ENCODE assay signal across 8 cellular contexts in the genomic region with DNA sequence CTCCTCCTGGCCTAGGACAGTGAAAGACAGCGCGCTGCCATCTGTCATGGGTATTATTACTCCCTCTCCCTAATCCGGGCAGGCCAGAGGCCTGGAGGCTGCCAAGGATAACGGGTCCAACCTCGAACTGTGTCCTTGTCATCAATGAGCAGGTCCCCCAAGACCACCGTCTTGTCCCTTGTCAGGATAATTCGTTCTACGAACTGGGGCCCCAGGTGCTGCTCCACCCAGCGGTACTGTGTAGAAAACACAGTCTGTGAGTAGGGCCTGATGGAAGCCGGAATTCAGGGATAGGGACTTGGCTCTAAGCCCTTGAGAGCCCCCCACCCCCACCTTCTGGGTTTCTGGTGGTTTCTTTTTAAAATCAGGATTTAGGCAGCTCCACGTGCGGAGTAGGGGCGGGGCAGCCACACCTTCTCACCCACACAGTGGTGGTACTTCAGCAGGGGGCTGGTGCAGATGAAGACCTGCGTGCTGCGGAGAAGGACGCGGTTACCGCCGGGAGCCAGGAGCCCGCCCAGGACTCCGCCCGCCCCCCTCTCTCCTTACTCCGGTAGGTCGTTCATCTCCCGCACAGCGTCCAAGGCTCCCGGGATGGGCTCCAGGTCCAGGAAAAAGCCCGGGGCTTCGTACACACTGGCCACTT. TPM values are rescaled to one million over a fixed set of nuclear protein-coding genes. Genes with fewer than 3 reads are reported as not detected.
DNase-seq lines count a peak whose midpoint lies in the region; ATAC-seq lines count a peak whose summit lies in the region.

No MANE protein-coding gene starts in this region.

- H3K23ac ChIP-seq in mesenchymal stem cell (ENCODE audit: low read length in 2 of 2), result no peak overlapping the region

- peaks cover 9% of the 10 kb centered on the region for H3K79me1 ChIP-seq in mesenchymal stem cell (replicated peaks; ENCODE audit: low read length, poor library complexity, severe bottlenecking)

- 12% methylated on average over 25 of the region's 29 CpGs for whole genome bisulfite sequencing in mesenchymal stem cell

- DNase-seq in D341Med (ENCODE audit: low spot score), result peak; percentile 81
- DNase-seq in H7, result peak; percentile 92
- DNase-seq in NCI-H226, result peak; percentile 67
- peak; percentile 54 to 59 for DNase-seq in activated CD4-positive, alpha-beta T cell treated with anti-CD3 and anti-CD28 coated beads, Interleukin-2, amount 50 U/mL, for 48 hours
- DNase-seq in effector CD8-positive, alpha-beta T cell (lab: John Stamatoyannopoulos, UW), result peak; percentile 20
- peak; percentile 81 for DNase-seq in mesenchymal stem cell
- peak; percentile 18 to 58 (median 38) for DNase-seq in stimulated activated naive CD4-positive, alpha-beta T cell (lab: John Stamatoyannopoulos, UW)

- H3K9ac ChIP-seq in mesenchymal stem cell (ENCODE audit: low read length), result peak overlapping the region; percentile 95

- no peak overlapping the region for H2BK5ac ChIP-seq in mesenchymal stem cell (ENCODE audit: low read depth, low read length, poor library complexity, severe bottlenecking)

- peak overlapping the region; percentile 65 for H2BK120ac ChIP-seq in mesenchymal stem cell (ENCODE audit: low read depth, low read length)

- peak overlapping the region; percentile 67 for H4K8ac ChIP-seq in mesenchymal stem cell (ENCODE audit: low read length)

- peak overlapping the region; percentile 79 for H3K27ac ChIP-seq in mesenchymal stem cell (ENCODE audit: low read length, poor library complexity, severe bottlenecking)

- no peak overlapping the region for H2BK15ac ChIP-seq in mesenchymal stem cell (ENCODE audit: low read depth, poor library complexity, severe bottlenecking)

- no peak overlapping the region for H2AFZ ChIP-seq in mesenchymal stem cell (ENCODE audit: low read depth, low read length)

- no peak overlapping the region for H2BK12ac ChIP-seq in mesenchymal stem cell (ENCODE audit: low read length in 2 of 2)

- ATAC-seq in HG03159 (IDR thresholded peaks at IDR 0.05; ENCODE audit: unreplicated experiment), result no peak

- peak overlapping the region; percentile 85 to 94 for H3K18ac ChIP-seq in mesenchymal stem cell (ENCODE audit: low read depth in 1 of 2, low read length in 2 of 2)

- no peaks in the 10 kb centered on the region for H3K27me3 ChIP-seq in H7 (ENCODE audit: control insufficient read depth, insufficient read depth, low read length)
- no peaks in the 10 kb centered on the region for H3K27me3 ChIP-seq in mesenchymal stem cell (ENCODE audit: control insufficient read depth in 1 of 2, insufficient read depth in 1 of 2, low read length in 2 of 2)

- peak overlapping the region; percentile 35 for H4K91ac ChIP-seq in mesenchymal stem cell (ENCODE audit: low read length)

- H3K36me3 ChIP-seq in H7 (replicated peaks; ENCODE audit: control insufficient read depth, insufficient read depth, low read length) (peaks cover 14% of the 10 kb centered on the region), mesenchymal stem cell (ENCODE audit: control insufficient read depth in 1 of 2, insufficient read depth in 2 of 2, low read depth in 1 of 2, low read length in 2 of 2) (peaks cover 30 to 32% of the 10 kb centered on the region in 2 experiments)

- no peak overlapping the region for H3K14ac ChIP-seq in mesenchymal stem cell (ENCODE audit: low read length in 2 of 2)

- H3K9me3 ChIP-seq in mesenchymal stem cell (ENCODE audit: control insufficient read depth, low read length), result no peaks in the 10 kb centered on the region

- peak overlapping the region; percentile 7 for H2AK5ac ChIP-seq in mesenchymal stem cell (ENCODE audit: low read length, severe bottlenecking)

- H3K4me3 ChIP-seq in H7 (ENCODE audit: insufficient read depth, low read depth, low read length) (peak overlapping the region; percentile 80), mesenchymal stem cell (ENCODE audit: insufficient read depth in 1 of 2, low read depth in 1 of 2, low read length in 2 of 2) (peak overlapping the region; percentile 67 to 82)

- peaks cover 12% of the 10 kb centered on the region for H3K4me1 ChIP-seq in mesenchymal stem cell (ENCODE audit: control insufficient read depth, insufficient read depth, low read depth, low read length)

- peak overlapping the region; percentile 20 to 95 for H3K4ac ChIP-seq in mesenchymal stem cell (ENCODE audit: low read depth in 1 of 2, low read length in 2 of 2)

- peak overlapping the region; percentile 83 for H3K4me2 ChIP-seq in mesenchymal stem cell (ENCODE audit: low read length, poor library complexity, severe bottlenecking)

RNA-seq across cellular contexts. Expression of a gene that starts 0.8 kb away (rescaled TPM):
- total RNA-seq in H7 (2014; rRNA removed; shearing (Covaris generic)), result 106 and 118 TPM in 2 replicates
- 52.5 TPM for polyA plus RNA-seq in mesenchymal stem cell (2013, experiment 1 of 2)
- 56.2 TPM for polyA plus RNA-seq in mesenchymal stem cell (2013, experiment 2 of 2)

RNA-seq across cellular contexts. Expression of a gene that starts 21.0 kb away (rescaled TPM):
- 6.2 and 9.5 TPM in 2 replicates for total RNA-seq in H7 (2014; rRNA removed; shearing (Covaris generic))
- polyA plus RNA-seq in mesenchymal stem cell (2013, experiment 1 of 2), result 6.8 TPM
- 6.8 TPM for polyA plus RNA-seq in mesenchymal stem cell (2013, experiment 2 of 2)

RNA-seq across cellular contexts. Expression of a gene that starts 23.6 kb away (rescaled TPM):
- 410 and 454 TPM in 2 replicates for total RNA-seq in H7 (2014; rRNA removed; shearing (Covaris generic))
- polyA plus RNA-seq in mesenchymal stem cell (2013, experiment 1 of 2), result 284 TPM
- 299 TPM for polyA plus RNA-seq in mesenchymal stem cell (2013, experiment 2 of 2)

RNA-seq across cellular contexts. Expression of a gene that starts 43.0 kb away (rescaled TPM):
- total RNA-seq in H7 (2014; rRNA removed; shearing (Covaris generic)), result 28.2 and 38.8 TPM in 2 replicates
- polyA plus RNA-seq in mesenchymal stem cell (2013, experiment 1 of 2), result 12.9 TPM
- polyA plus RNA-seq in mesenchymal stem cell (2013, experiment 2 of 2), result 12.0 TPM

RNA-seq across cellular contexts. Expression of a gene that starts 52.0 kb away (rescaled TPM):
- 321 and 329 TPM in 2 replicates for total RNA-seq in H7 (2014; rRNA removed; shearing (Covaris generic))
- 170 TPM for polyA plus RNA-seq in mesenchymal stem cell (2013, experiment 1 of 2)
- polyA plus RNA-seq in mesenchymal stem cell (2013, experiment 2 of 2), result 170 TPM

Comparison
In these comparisons a context has a peak if more than half of its experiments do, and no peak if none do; other contexts are left out.
1. DNase-seq: peak in every context shown above with its lines; median percentile 92 in H7; 81 in D341Med; 81 in mesenchymal stem cell; 67 in NCI-H226; 56 in activated CD4-positive, alpha-beta T cell treated with anti-CD3 and anti-CD28 coated beads, Interleukin-2, amount 50 U/mL, for 48 hours; 38 in stimulated activated naive CD4-positive, alpha-beta T cell; 20 in effector CD8-positive, alpha-beta T cell.